In the genomic region with DNA sequence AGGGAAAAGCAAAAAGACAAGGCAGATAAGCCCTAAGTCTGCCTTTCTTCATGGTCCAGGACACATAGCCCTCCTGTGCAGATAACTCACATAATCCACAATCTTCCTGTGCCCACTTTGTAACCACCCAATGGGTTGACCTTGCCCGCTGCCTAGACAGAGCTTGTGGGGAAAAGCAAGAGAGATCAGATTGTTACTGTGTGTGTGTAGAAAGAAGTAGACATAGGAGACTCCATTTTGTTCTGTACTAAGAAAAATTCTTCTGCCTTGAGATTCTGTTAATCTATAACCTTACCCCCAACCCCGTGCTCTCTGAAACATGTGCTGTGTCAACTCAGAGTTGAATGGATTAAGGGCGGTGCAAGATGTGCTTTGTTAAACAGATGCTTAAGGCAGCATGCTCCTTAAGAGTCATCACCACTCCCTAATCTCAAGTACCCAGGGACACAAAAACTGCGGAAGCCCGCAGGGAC, we compare ENCODE assay signal across 2 cellular contexts. TPM values are rescaled to one million over a fixed set of nuclear protein-coding genes. Genes with fewer than 3 reads are reported as not detected.
"Had no signal": no experiment of that assay in that cellular context is flagged by ENCODE, and none has a peak within 500 bp of the region (broad histone marks: within the 10 kb centered on the region; RNA-seq: fewer than 3 reads in every experiment).

No MANE protein-coding gene starts in this region.

RNA-seq across cellular contexts. Expression of a gene that starts 15.6 kb away (rescaled TPM):
- total RNA-seq: left ventricle myocardium superior had no signal
- polyA plus RNA-seq: naive thymus-derived CD4-positive, alpha-beta T cell had no signal
